In the genomic region with DNA sequence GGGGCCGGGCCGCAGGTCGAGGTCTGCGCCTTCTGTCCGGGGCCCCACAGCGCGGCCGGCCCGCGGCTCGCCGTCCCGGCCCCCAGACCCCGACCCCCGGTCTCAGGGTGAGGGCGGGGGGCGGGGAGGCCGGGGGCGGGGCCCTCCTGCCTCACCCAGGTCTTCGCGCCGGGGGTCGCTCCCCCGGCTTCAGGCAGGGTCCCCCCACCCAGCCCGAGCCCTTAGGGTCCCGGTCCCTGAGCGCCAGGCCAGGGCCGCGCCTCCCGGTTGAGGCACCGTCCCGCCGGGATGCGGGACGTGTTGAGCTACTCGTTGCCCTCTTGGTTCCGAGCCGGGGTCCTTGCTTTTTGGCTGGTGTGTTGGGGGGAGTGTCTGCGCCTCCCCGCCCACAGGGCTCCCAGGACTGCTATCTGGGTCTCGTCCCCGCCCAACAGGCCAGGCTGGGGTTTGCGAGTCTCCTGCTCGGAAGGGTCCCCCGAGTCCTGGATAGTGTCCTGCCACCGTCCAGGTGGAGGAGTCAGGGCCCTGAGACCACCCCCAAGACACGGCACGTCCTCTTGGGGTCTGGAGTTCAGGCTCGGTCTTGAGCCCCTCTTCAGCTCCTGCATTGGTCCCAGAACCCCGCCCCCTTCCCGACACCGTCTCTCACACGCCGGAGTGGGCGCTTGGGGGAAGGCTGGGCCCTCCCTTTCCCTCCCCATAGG, we compare ENCODE assay signal across 8 cellular contexts. TPM values are rescaled to one million over a fixed set of nuclear protein-coding genes. Genes with fewer than 3 reads are reported as not detected.
A peak's percentile ranks its signal among the peaks of the same experiment; 100 is the strongest.
DNase-seq lines count a peak whose midpoint lies in the region; ATAC-seq and TF ChIP-seq lines count a peak whose summit lies in the region.

No MANE protein-coding gene starts in this region.

- ATAC-seq in HG03108 (IDR thresholded peaks at IDR 0.05; ENCODE audit: unreplicated experiment) (peak; percentile 12), esophagus mucosa (peak; percentile 10), GM21515 (IDR thresholded peaks at IDR 0.05; ENCODE audit: unreplicated experiment) (no peak)

- no peaks in the 10 kb centered on the region for H3K27me3 Mint-ChIP-seq in neural crest cell (ENCODE audit: low read depth)

- H3K27ac Mint-ChIP-seq in neural crest cell (ENCODE audit: unreplicated experiment) = no peak overlapping the region

- H3K4me3 Mint-ChIP-seq in neural crest cell = peak overlapping the region; percentile 94

- no peaks in the 10 kb centered on the region for H3K36me3 Mint-ChIP-seq in neural crest cell (ENCODE audit: low read depth)

- peak; percentile 8 for DNase-seq in NCI-H146 (lab: John Stamatoyannopoulos, UW)
- no peak for DNase-seq in NCI-H146 treated with DMSO at 0.1 percent for 48 hours (lab: John Stamatoyannopoulos, UW; ENCODE audit: unreplicated experiment)
- peak; percentile 36 for DNase-seq in activated CD4-positive, alpha-beta T cell treated with anti-CD3 and anti-CD28 coated beads for 48 hours
- no peak for DNase-seq in neural crest cell (ENCODE audit: low read depth, low spot score)
- no peak for DNase-seq in NCI-H2081 (lab: John Stamatoyannopoulos, UW)

- H3K9me3 Mint-ChIP-seq in neural crest cell = no peaks in the 10 kb centered on the region

- no peak for TF ChIP-seq CTCF in neural crest cell (conservative IDR thresholded peaks at IDR 0.05)

- H3K4me1 Mint-ChIP-seq in neural crest cell = peaks cover 21% of the 10 kb centered on the region

RNA-seq across cellular contexts. Expression of a gene that starts 0.5 kb away (rescaled TPM):
- 19.3 TPM for total RNA-seq in esophagus mucosa
- 49.6 and 58.8 TPM in 2 replicates for total RNA-seq in neural crest cell

RNA-seq across cellular contexts. Expression of a gene that starts 22.7 kb away (rescaled TPM):
- 2,169 TPM for total RNA-seq in esophagus mucosa
- total RNA-seq in neural crest cell = 2,663 and 2,725 TPM in 2 replicates

RNA-seq across cellular contexts. Expression of a gene that starts 37.1 kb away (rescaled TPM):
- total RNA-seq in esophagus mucosa (28.8 TPM), neural crest cell (61.8 and 63.1 TPM in 2 replicates)

RNA-seq across cellular contexts. Expression of a gene that starts 58.7 kb away (rescaled TPM):
- total RNA-seq in esophagus mucosa (53.7 TPM), neural crest cell (15.2 and 15.7 TPM in 2 replicates)

Comparison
In these comparisons a context has a peak if more than half of its experiments do, and no peak if none do; other contexts are left out.
1. DNase-seq: peak in NCI-H146 (single experiment) and activated CD4-positive, alpha-beta T cell treated with anti-CD3 and anti-CD28 coated beads for 48 hours (single experiment); none in NCI-H146 treated with DMSO at 0.1 percent for 48 hours (single experiment), neural crest cell (single experiment) and NCI-H2081 (0 of 2).